In genomic region chr7:44847509-44847919, GRCh38 we compare ENCODE assay signal across 8 cellular contexts. TPM values are rescaled to one million over a fixed set of nuclear protein-coding genes. Genes with fewer than 3 reads are reported as not detected.
A peak's percentile ranks its signal among the peaks of the same experiment; 100 is the strongest.
DNase-seq lines count a peak whose midpoint lies in the region; ATAC-seq and TF ChIP-seq lines count a peak whose summit lies in the region.

No MANE protein-coding gene starts in this region.

- H3K27ac ChIP-seq in PC-3 (ENCODE audit: low read length) = peak overlapping the region; percentile 45

- H3K27me3 Mint-ChIP-seq in naive B cell = no peaks in the 10 kb centered on the region

- no peaks in the 10 kb centered on the region for H3K9me3 ChIP-seq in PC-3 (ENCODE audit: low read length)

- peaks cover 35% of the 10 kb centered on the region for H4K20me1 ChIP-seq in PC-3 (ENCODE audit: low read length)

- no peaks in the 10 kb centered on the region for H3K9me3 Mint-ChIP-seq in naive B cell
- H3K9me3 Mint-ChIP-seq in stimulated activated effector memory CD8-positive, alpha-beta T cell treated with anti-CD3 and anti-CD28 coated beads, Interleukin-12 subunit alpha, Interleukin-12 subunit beta, amount 100 ng/mL, for 72 hours = no peaks in the 10 kb centered on the region

- intact Hi-C loops in PC-3 (cut with micrococcal nuclease) = loop anchor here (10.0 kb wide), 1 partner anchor 113 kb away; no protein-coding TSS in a partner anchor

- peaks cover 51% of the 10 kb centered on the region for H3K79me2 ChIP-seq in PC-3 (ENCODE audit: low read length)

- H3K36me3 ChIP-seq in PC-3 (ENCODE audit: low read depth, low read length) = peaks cover 1% of the 10 kb centered on the region; the same call in 1 of the 2 replicates

- CTCF ChIA-PET in PC-3 (lab: Charles Lee) = interaction anchor here (1.5 kb wide), 1 partner anchor 9 kb away, joined by 3 read pairs; no protein-coding TSS in a partner anchor

- H3K4me3 Mint-ChIP-seq in naive B cell = peak overlapping the region; percentile 83 to 98 (median 94)
- H3K4me3 Mint-ChIP-seq in stimulated activated effector memory CD8-positive, alpha-beta T cell treated with anti-CD3 and anti-CD28 coated beads, Interleukin-12 subunit alpha, Interleukin-12 subunit beta, amount 100 ng/mL, for 72 hours = peak overlapping the region; percentile 83

- H3K27ac Mint-ChIP-seq in naive B cell = peak overlapping the region; percentile 95 to 99 (median 99)
- H3K27ac Mint-ChIP-seq in stimulated activated effector memory CD8-positive, alpha-beta T cell treated with anti-CD3 and anti-CD28 coated beads, Interleukin-12 subunit alpha, Interleukin-12 subunit beta, amount 100 ng/mL, for 72 hours = peak overlapping the region; percentile 95

- no peaks in the 10 kb centered on the region for H3K9me2 ChIP-seq in PC-3 (replicated peaks; ENCODE audit: low read length)

- peak overlapping the region; percentile 77 for H3K4me3 ChIP-seq in PC-3 (ENCODE audit: low read length)

- peaks cover 21 to 41% (median 32%) of the 10 kb centered on the region in 3 donors for H3K4me1 Mint-ChIP-seq in naive B cell
- peaks cover 35% of the 10 kb centered on the region for H3K4me1 Mint-ChIP-seq in stimulated activated effector memory CD8-positive, alpha-beta T cell treated with anti-CD3 and anti-CD28 coated beads, Interleukin-12 subunit alpha, Interleukin-12 subunit beta, amount 100 ng/mL, for 72 hours

- peaks cover 11% of the 10 kb centered on the region for H3K4me1 ChIP-seq in PC-3 (ENCODE audit: insufficient read depth, low read length)

- H3K4me2 ChIP-seq in PC-3 (ENCODE audit: low read length) = peak overlapping the region; percentile 84

- TF ChIP-seq CTCF in PC-3 (conservative IDR thresholded peaks at IDR 0.05; ENCODE audit: low read depth, low read length) = peak; percentile 77

- DNase-seq in DMS 273 (lab: John Stamatoyannopoulos, UW; ENCODE audit: unreplicated experiment) = peak; percentile 98
- DNase-seq in HUDEP-2 (lab: John Stamatoyannopoulos, UW; ENCODE audit: unreplicated experiment in 76 of 76) = peak in 74 of 76 experiments; percentile 20 to 92 (median 78)
- peak; percentile 75 for DNase-seq in PC-3
- DNase-seq in activated T-helper 1 cell treated with Interleukin-2 at 50 U/mL for 16 hours (ENCODE audit: low read depth) = peak; percentile 82
- DNase-seq in fibroblast of gingiva (ENCODE audit: low read depth) = peak; percentile 79
- peak; percentile 94 for DNase-seq in naive B cell
- peak; percentile 86 to 93 for DNase-seq in stimulated activated effector memory CD8-positive, alpha-beta T cell treated with anti-CD3 and anti-CD28 coated beads, Interleukin-12 subunit alpha, Interleukin-12 subunit beta, amount 100 ng/mL, for 72 hours (ENCODE audit: low spot score in 2 of 2)

- peak overlapping the region; percentile 40; the same call in 1 of the 2 replicates for H2AFZ ChIP-seq in PC-3 (ENCODE audit: low read length)

- H3K36me3 Mint-ChIP-seq in naive B cell = peaks cover 0 to 2% of the 10 kb centered on the region in 2 donors
- H3K36me3 Mint-ChIP-seq in stimulated activated effector memory CD8-positive, alpha-beta T cell treated with anti-CD3 and anti-CD28 coated beads, Interleukin-12 subunit alpha, Interleukin-12 subunit beta, amount 100 ng/mL, for 72 hours = peaks cover 67% of the 10 kb centered on the region

- POLR2A ChIA-PET in PC-3 (lab: Charles Lee; ENCODE audit: unreplicated experiment) = no interaction called here

- TSS peak; percentile 62 for BruUV-seq in PC-3 (replicated peaks; lab: Mats Ljungman, UMichigan)

- peak overlapping the region; percentile 82 for H3K9ac ChIP-seq in PC-3 (ENCODE audit: low read length)

- no peaks in the 10 kb centered on the region for H3F3A ChIP-seq in PC-3 (ENCODE audit: low read length, unreplicated experiment)

- ATAC-seq in GM21447 (IDR thresholded peaks at IDR 0.05; ENCODE audit: unreplicated experiment) = peak; percentile 56
- peak; percentile 72 for ATAC-seq in PC-3
- ATAC-seq in naive B cell (ENCODE audit: low read depth in 2 of 2) = peak; percentile 72 to 73
- peak; percentile 82 for ATAC-seq in stimulated activated effector memory CD8-positive, alpha-beta T cell treated with anti-CD3 and anti-CD28 coated beads, Interleukin-12 subunit alpha, Interleukin-12 subunit beta, amount 100 ng/mL, for 72 hours

- no peaks in the 10 kb centered on the region for H3K27me3 ChIP-seq in PC-3 (ENCODE audit: low read length)

RNA-seq across cellular contexts. Expression of gene H2AZ2, which starts 0.4 kb away (rescaled TPM):
- total RNA-seq in PC-3 (2014; rRNA removed) = 376 and 400 TPM in 2 replicates
- 100 to 1,000 TPM; 128 to 168 (median 145) TPM for polyA plus RNA-seq in naive B cell (ENCODE audit: low read depth in 6 of 6)

RNA-seq across cellular contexts. Expression of gene PURB, which starts 37.8 kb away (rescaled TPM):
- 8.9 and 14.6 TPM in 2 replicates for total RNA-seq in PC-3 (2014; rRNA removed)
- polyA plus RNA-seq in naive B cell (ENCODE audit: low read depth in 6 of 6) = 1 to 10 TPM; 2.9 to 4.5 (median 3.5) TPM

RNA-seq across cellular contexts. Expression of gene PPIA, which starts 51.0 kb away (rescaled TPM):
- 3,201 and 4,136 TPM in 2 replicates for total RNA-seq in PC-3 (2014; rRNA removed)
- polyA plus RNA-seq in naive B cell (ENCODE audit: low read depth in 6 of 6) = 1,000 to 10,000 TPM; 2,925 to 4,431 (median 4,097) TPM

Comparison
In these comparisons a context has a peak if more than half of its experiments do, and no peak if none do; other contexts are left out.
1. Peak in every context shown above with its lines: DNase-seq, ATAC-seq, H3K4me3 ChIP-seq and H3K27ac ChIP-seq.